In genomic region chr21:28393279-28393678, GRCh38 we compare ENCODE assay signal across 12 cellular contexts.
DNase-seq lines count a peak whose midpoint lies in the region; ATAC-seq, FAIRE-seq and TF ChIP-seq lines count a peak whose summit lies in the region.
"Had no signal": no experiment of that assay in that cellular context is flagged by ENCODE, and none has a peak within 500 bp of the region (broad histone marks: within the 10 kb centered on the region; RNA-seq: fewer than 3 reads in every experiment).

No MANE protein-coding gene starts in this region.

- no peaks in the 10 kb centered on the region for H3K27me3 Mint-ChIP-seq in activated T-helper 2 cell treated with anti-CD3 and anti-CD28 coated beads, Interferon-gamma antibody, Interleukin-2, Interleukin-4, amounts not matched to agents 10 μg/mL and 5 μg/mL and 100 μg/mL, durations not matched to agents 14 hours and 24 hours and 36 hours (ENCODE audit: low read depth)

- no peaks in the 10 kb centered on the region for H3K27me3 ChIP-seq in effector memory CD4-positive, alpha-beta T cell (replicated peaks; ENCODE audit: control insufficient read depth, insufficient read depth, low read length, poor library complexity, severe bottlenecking)
- H3K27me3 ChIP-seq: ascending aorta, BLaER1, neutrophil had no signal

- no peak for FAIRE-seq in GM19239 (lab: Jason Lieb, UNC)

- intact Hi-C loops in mucosa of descending colon (cut with DNase I, micrococcal nuclease) = no loop called here
- intact Hi-C loops in activated T-helper 2 cell treated with anti-CD3 and anti-CD28 coated beads, Interferon-gamma antibody, Interleukin-2, Interleukin-4, amounts not matched to agents 10 μg/mL and 5 μg/mL and 100 μg/mL, durations not matched to agents 14 hours and 24 hours and 36 hours (cut with micrococcal nuclease) = no loop called here

- DNase-seq in Daoy (ENCODE audit: low read depth) (peak; percentile 5), NCI-H146 treated with DMSO at 0.1 percent for 48 hours (lab: John Stamatoyannopoulos, UW; ENCODE audit: unreplicated experiment) (peak; percentile 73), amniotic epithelial cell (ENCODE audit: low read depth) (peak; percentile 11), mucosa of descending colon (peak; percentile 53 to 91 (median 71)), NCI-H1092 treated with DMSO at 0.1 percent for 48 hours (lab: John Stamatoyannopoulos, UW) (no peak), GM19239 (ENCODE audit: insufficient read length, low spot score) (no peak)
- no peak for DNase-seq in activated T-helper 2 cell treated with anti-CD3 and anti-CD28 coated beads, Interferon-gamma antibody, Interleukin-2, Interleukin-4, amounts not matched to agents 10 μg/mL and 5 μg/mL and 100 μg/mL, durations not matched to agents 14 hours and 24 hours and 36 hours (ENCODE audit: low spot score)
- no peak for DNase-seq in effector memory CD4-positive, alpha-beta T cell
- DNase-seq: stimulated activated naive CD4-positive, alpha-beta T cell treated with Interleukin-2 at 50 U/mL for 16 hours had no signal

- no peaks in the 10 kb centered on the region for H3K36me3 Mint-ChIP-seq in activated T-helper 2 cell treated with anti-CD3 and anti-CD28 coated beads, Interferon-gamma antibody, Interleukin-2, Interleukin-4, amounts not matched to agents 10 μg/mL and 5 μg/mL and 100 μg/mL, durations not matched to agents 14 hours and 24 hours and 36 hours (ENCODE audit: low read depth)

- H3K4me1 Mint-ChIP-seq in activated T-helper 2 cell treated with anti-CD3 and anti-CD28 coated beads, Interferon-gamma antibody, Interleukin-2, Interleukin-4, amounts not matched to agents 10 μg/mL and 5 μg/mL and 100 μg/mL, durations not matched to agents 14 hours and 24 hours and 36 hours (ENCODE audit: low read depth) = no peaks in the 10 kb centered on the region

- TF ChIP-seq CTCF in mucosa of descending colon (IDR thresholded peaks at IDR 0.05) = no peak

- no peak overlapping the region for H3K4me3 Mint-ChIP-seq in activated T-helper 2 cell treated with anti-CD3 and anti-CD28 coated beads, Interferon-gamma antibody, Interleukin-2, Interleukin-4, amounts not matched to agents 10 μg/mL and 5 μg/mL and 100 μg/mL, durations not matched to agents 14 hours and 24 hours and 36 hours (ENCODE audit: low read depth)

- no peak overlapping the region for H3K27ac ChIP-seq in effector memory CD4-positive, alpha-beta T cell (ENCODE audit: insufficient read depth, low read length, poor library complexity, severe bottlenecking)
- H3K27ac ChIP-seq: ascending aorta, BLaER1, neutrophil had no signal

- no peak overlapping the region for H3K27ac Mint-ChIP-seq in activated T-helper 2 cell treated with anti-CD3 and anti-CD28 coated beads, Interferon-gamma antibody, Interleukin-2, Interleukin-4, amounts not matched to agents 10 μg/mL and 5 μg/mL and 100 μg/mL, durations not matched to agents 14 hours and 24 hours and 36 hours

- H3K4me3 ChIP-seq in mucosa of descending colon = no peak overlapping the region
- no peak overlapping the region for H3K4me3 ChIP-seq in effector memory CD4-positive, alpha-beta T cell (ENCODE audit: insufficient read depth, low read depth, low read length, poor library complexity, severe bottlenecking)
- H3K4me3 ChIP-seq: ascending aorta, BLaER1 had no signal

- H3K36me3 ChIP-seq in mucosa of descending colon (ENCODE audit: low read depth) = no peaks in the 10 kb centered on the region
- no peaks in the 10 kb centered on the region for H3K36me3 ChIP-seq in effector memory CD4-positive, alpha-beta T cell (ENCODE audit: control insufficient read depth, insufficient read depth, low read length)
- H3K36me3 ChIP-seq: ascending aorta, BLaER1, neutrophil had no signal

- peaks cover 4% of the 10 kb centered on the region for H3K9me3 Mint-ChIP-seq in activated T-helper 2 cell treated with anti-CD3 and anti-CD28 coated beads, Interferon-gamma antibody, Interleukin-2, Interleukin-4, amounts not matched to agents 10 μg/mL and 5 μg/mL and 100 μg/mL, durations not matched to agents 14 hours and 24 hours and 36 hours

- H3K4me1 ChIP-seq in mucosa of descending colon (ENCODE audit: low read depth) = peaks cover 6% of the 10 kb centered on the region
- no peaks in the 10 kb centered on the region for H3K4me1 ChIP-seq in effector memory CD4-positive, alpha-beta T cell (ENCODE audit: control insufficient read depth, insufficient read depth, low read length, poor library complexity, severe bottlenecking)
- H3K4me1 ChIP-seq: ascending aorta, BLaER1 had no signal

- peak; percentile 97 for ATAC-seq in mucosa of descending colon

- no peaks in the 10 kb centered on the region for H3K9me3 ChIP-seq in mucosa of descending colon
- no peaks in the 10 kb centered on the region for H3K9me3 ChIP-seq in effector memory CD4-positive, alpha-beta T cell (ENCODE audit: control insufficient read depth, low read length)
- H3K9me3 ChIP-seq: ascending aorta had no signal

Comparison
In these comparisons a context has a peak if more than half of its experiments do, and no peak if none do; other contexts are left out.
1. DNase-seq: peak in Daoy (single experiment), NCI-H146 treated with DMSO at 0.1 percent for 48 hours (single experiment), amniotic epithelial cell (single experiment) and mucosa of descending colon (3 of 3); none in activated T-helper 2 cell treated with anti-CD3 and anti-CD28 coated beads, Interferon-gamma antibody, Interleukin-2, Interleukin-4, amounts not matched to agents 10 μg/mL and 5 μg/mL and 100 μg/mL, durations not matched to agents 14 hours and 24 hours and 36 hours (single experiment), effector memory CD4-positive, alpha-beta T cell (0 of 3), NCI-H1092 treated with DMSO at 0.1 percent for 48 hours (single experiment) and GM19239 (single experiment).